23 cellular contexts compared by ENCODE assay signal in the genomic region with DNA sequence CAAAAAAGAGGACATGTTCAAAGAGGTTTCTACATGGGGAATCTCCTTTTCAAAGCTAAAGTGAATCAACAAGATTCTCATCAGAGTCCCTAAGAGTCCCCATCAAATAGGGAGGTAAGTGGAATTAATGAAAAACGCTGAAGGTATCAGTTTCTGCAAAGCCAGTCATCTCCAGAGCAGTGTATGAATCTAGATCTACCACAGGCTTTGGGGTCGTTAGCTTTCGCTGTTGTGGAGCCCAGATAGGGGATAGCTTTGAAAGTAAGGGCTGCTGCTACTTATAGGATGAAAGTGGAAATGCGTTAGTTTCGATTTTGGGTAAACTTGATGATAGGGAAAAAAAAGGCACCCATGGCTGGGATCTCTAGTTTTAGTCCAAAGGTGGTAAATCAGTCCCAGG.
DNase-seq lines count a peak whose midpoint lies in the region; ATAC-seq and TF ChIP-seq lines count a peak whose summit lies in the region.
"Had no signal": no experiment of that assay in that cellular context is flagged by ENCODE, and none has a peak within 500 bp of the region (broad histone marks: within the 10 kb centered on the region; RNA-seq: fewer than 3 reads in every experiment).

No MANE protein-coding gene starts in this region.

- H3F3A ChIP-seq in neural progenitor cell (ENCODE audit: low read depth), result no peaks in the 10 kb centered on the region

- peak; percentile 54 to 58 for ATAC-seq in activated T-cell treated with anti-CD3 and anti-CD28 coated beads, Interleukin-2, amount 50 U/mL, for 4 hours
- no peak for ATAC-seq in GM18873 (IDR thresholded peaks at IDR 0.05; ENCODE audit: low FRiP score, unreplicated experiment)
- ATAC-seq: A549; CD8-positive, alpha-beta T cell; GM12878 had no signal

- no peaks in the 10 kb centered on the region for H3K79me2 ChIP-seq in neural progenitor cell (ENCODE audit: low read depth)

- no peaks in the 10 kb centered on the region for H3K4me1 Mint-ChIP-seq in activated T-cell treated with anti-CD3 and anti-CD28 coated beads, Interleukin-2, amount 50 U/mL, for 4 hours (ENCODE audit: low read depth)
- H3K4me1 Mint-ChIP-seq in Caco-2 (ENCODE audit: low read depth, unreplicated experiment) (peaks cover 42% of the 10 kb centered on the region), neural progenitor cell (peaks cover 21% of the 10 kb centered on the region)
- H3K4me1 Mint-ChIP-seq: B cell had no signal

- H3K4me3 ChIP-seq in Caco-2 (ENCODE audit: low read depth, low read length) (no peak overlapping the region), neural progenitor cell (no peak overlapping the region), ovary (no peak overlapping the region)
- H3K4me3 ChIP-seq: A549; BLaER1 treated with 17β-estradiol and CSF1 and Interleukin-3, amounts not matched to agents 10 nM and 100 nM; GM12878 had no signal

- H3K9me3 Mint-ChIP-seq in activated T-cell treated with anti-CD3 and anti-CD28 coated beads, Interleukin-2, amount 50 U/mL, for 4 hours, result no peaks in the 10 kb centered on the region
- peaks cover 25% of the 10 kb centered on the region for H3K9me3 Mint-ChIP-seq in Caco-2 (ENCODE audit: unreplicated experiment)
- peaks cover 16% of the 10 kb centered on the region for H3K9me3 Mint-ChIP-seq in neural progenitor cell
- H3K9me3 Mint-ChIP-seq: CD4-positive, alpha-beta T cell; CD8-positive, alpha-beta T cell had no signal

- no peak overlapping the region for H3K4me3 Mint-ChIP-seq in activated T-cell treated with anti-CD3 and anti-CD28 coated beads, Interleukin-2, amount 50 U/mL, for 4 hours
- no peak overlapping the region for H3K4me3 Mint-ChIP-seq in Caco-2 (ENCODE audit: unreplicated experiment)
- H3K4me3 Mint-ChIP-seq in neural progenitor cell, result no peak overlapping the region
- H3K4me3 Mint-ChIP-seq: B cell; CD4-positive, alpha-beta T cell; CD8-positive, alpha-beta T cell had no signal

- POLR2A ChIA-PET in Caco-2 (lab: Charles Lee), result no interaction called here

- no peak for DNase-seq in activated T-cell treated with anti-CD3 and anti-CD28 coated beads, Interleukin-2, amount 50 U/mL, for 4 hours
- DNase-seq in activated T-cell treated with anti-CD3 and anti-CD28 coated beads, Interleukin-2, amount 50 U/mL, for 48 hours, result no peak
- no peak for DNase-seq in Caco-2
- DNase-seq in OCI-M1 (lab: John Stamatoyannopoulos, UW), result peak; percentile 18
- DNase-seq in neural progenitor cell (ENCODE audit: low spot score), result no peak
- no peak for DNase-seq in ovary
- DNase-seq: AML-193; CD4-positive, alpha-beta T cell; CD8-positive, alpha-beta T cell; DMS 273 treated with DMSO at 0.1 percent for 48 hours; DMS153; DMS53; DMS79; DND-41; EL; GDM1 had no signal

- intact Hi-C loops in Caco-2 (cut with micrococcal nuclease; ENCODE audit: unreplicated experiment), result loop anchor here (2.0 kb wide), 1 partner anchor 129 kb away; no protein-coding TSS in a partner anchor
- intact Hi-C loops in ovary (cut with DNase I), result no loop called here

- H3K27me3 ChIP-seq in Caco-2 (replicated peaks; ENCODE audit: control insufficient read depth, insufficient read depth, low read length) (no peaks in the 10 kb centered on the region), neural progenitor cell (no peaks in the 10 kb centered on the region), ovary (no peaks in the 10 kb centered on the region)
- H3K27me3 ChIP-seq: BLaER1 treated with 17β-estradiol and CSF1 and Interleukin-3, amounts not matched to agents 10 nM and 100 nM had no signal

- TF ChIP-seq CTCF in Caco-2 (IDR thresholded peaks at IDR 0.05; ENCODE audit: insufficient read depth in 1 of 2, low read depth in 1 of 2, low read length in 1 of 2, severe bottlenecking in 1 of 2, unreplicated experiment in 1 of 2) (no peak), neural progenitor cell (IDR thresholded peaks at IDR 0.05) (no peak), ovary (IDR thresholded peaks at IDR 0.05) (no peak)

- no peak overlapping the region for H2AFZ ChIP-seq in neural progenitor cell (replicated peaks)

- no peaks in the 10 kb centered on the region for H4K20me1 ChIP-seq in neural progenitor cell (ENCODE audit: low read depth)
- H4K20me1 ChIP-seq: BLaER1 treated with 17β-estradiol and CSF1 and Interleukin-3, amounts not matched to agents 10 nM and 100 nM had no signal

- TF ChIP-seq EP300 in ovary (IDR thresholded peaks at IDR 0.05), result no peak

- H3K4me1 ChIP-seq in Caco-2 (peaks cover 32% of the 10 kb centered on the region), neural progenitor cell (peaks cover 3% of the 10 kb centered on the region), ovary (ENCODE audit: insufficient read depth) (peaks cover 1% of the 10 kb centered on the region)
- H3K4me1 ChIP-seq: A549 had no signal

- 94 to 98% (median 97%) methylated on average over 5 of the region's 5 CpGs for WGBS in ovary, 3 donors

- H3K36me3 Mint-ChIP-seq in activated T-cell treated with anti-CD3 and anti-CD28 coated beads, Interleukin-2, amount 50 U/mL, for 4 hours (ENCODE audit: insufficient read depth), result no peaks in the 10 kb centered on the region
- H3K36me3 Mint-ChIP-seq in Caco-2 (ENCODE audit: insufficient read depth, unreplicated experiment) (peaks cover 24% of the 10 kb centered on the region), neural progenitor cell (no peaks in the 10 kb centered on the region)
- H3K36me3 Mint-ChIP-seq: CD8-positive, alpha-beta T cell had no signal

- H3K27ac ChIP-seq in neural progenitor cell (no peak overlapping the region), ovary (no peak overlapping the region)
- H3K27ac ChIP-seq: 22Rv1; A549; BLaER1 treated with 17β-estradiol and CSF1 and Interleukin-3, amounts not matched to agents 10 nM and 100 nM; C4-2B had no signal

- no peak for TF ChIP-seq POLR2A in ovary (IDR thresholded peaks at IDR 0.05)

- no TSS peak for BruUV-seq in Caco-2 (replicated peaks; lab: Mats Ljungman, UMichigan)

- CTCF ChIA-PET in Caco-2 (lab: Charles Lee), result no interaction called here

- no peaks in the 10 kb centered on the region for H3K27me3 Mint-ChIP-seq in activated T-cell treated with anti-CD3 and anti-CD28 coated beads, Interleukin-2, amount 50 U/mL, for 4 hours (ENCODE audit: low read depth)
- H3K27me3 Mint-ChIP-seq in Caco-2 (ENCODE audit: insufficient read depth, unreplicated experiment), result no peaks in the 10 kb centered on the region
- H3K27me3 Mint-ChIP-seq in neural progenitor cell (ENCODE audit: insufficient read depth, low read depth), result peaks cover 2% of the 10 kb centered on the region
- H3K27me3 Mint-ChIP-seq: B cell; CD4-positive, alpha-beta T cell had no signal

- H3K9me3 ChIP-seq in Caco-2 (peaks cover 6% of the 10 kb centered on the region; the same call in 1 of the 2 replicates), neural progenitor cell (ENCODE audit: low read depth) (no peaks in the 10 kb centered on the region), ovary (no peaks in the 10 kb centered on the region)
- H3K9me3 ChIP-seq: A549; BLaER1 treated with 17β-estradiol and CSF1 and Interleukin-3, amounts not matched to agents 10 nM and 100 nM had no signal

- H3K4me2 ChIP-seq in neural progenitor cell, result no peak overlapping the region
- H3K4me2 ChIP-seq: A549 had no signal

- peak overlapping the region; percentile 62 for H3K27ac Mint-ChIP-seq in Caco-2 (ENCODE audit: unreplicated experiment)
- peak overlapping the region; percentile 27 for H3K27ac Mint-ChIP-seq in neural progenitor cell
- H3K27ac Mint-ChIP-seq: B cell; CD4-positive, alpha-beta T cell; CD8-positive, alpha-beta T cell had no signal

- H3K36me3 ChIP-seq in Caco-2 (ENCODE audit: control insufficient read depth, insufficient read depth, low read length) (no peaks in the 10 kb centered on the region), neural progenitor cell (no peaks in the 10 kb centered on the region), ovary (no peaks in the 10 kb centered on the region)
- H3K36me3 ChIP-seq: BLaER1 treated with 17β-estradiol and CSF1 and Interleukin-3, amounts not matched to agents 10 nM and 100 nM had no signal

- no peak overlapping the region for H3K9ac ChIP-seq in neural progenitor cell
- H3K9ac ChIP-seq: BLaER1 treated with 17β-estradiol and CSF1 and Interleukin-3, amounts not matched to agents 10 nM and 100 nM had no signal
